In the genomic region with DNA sequence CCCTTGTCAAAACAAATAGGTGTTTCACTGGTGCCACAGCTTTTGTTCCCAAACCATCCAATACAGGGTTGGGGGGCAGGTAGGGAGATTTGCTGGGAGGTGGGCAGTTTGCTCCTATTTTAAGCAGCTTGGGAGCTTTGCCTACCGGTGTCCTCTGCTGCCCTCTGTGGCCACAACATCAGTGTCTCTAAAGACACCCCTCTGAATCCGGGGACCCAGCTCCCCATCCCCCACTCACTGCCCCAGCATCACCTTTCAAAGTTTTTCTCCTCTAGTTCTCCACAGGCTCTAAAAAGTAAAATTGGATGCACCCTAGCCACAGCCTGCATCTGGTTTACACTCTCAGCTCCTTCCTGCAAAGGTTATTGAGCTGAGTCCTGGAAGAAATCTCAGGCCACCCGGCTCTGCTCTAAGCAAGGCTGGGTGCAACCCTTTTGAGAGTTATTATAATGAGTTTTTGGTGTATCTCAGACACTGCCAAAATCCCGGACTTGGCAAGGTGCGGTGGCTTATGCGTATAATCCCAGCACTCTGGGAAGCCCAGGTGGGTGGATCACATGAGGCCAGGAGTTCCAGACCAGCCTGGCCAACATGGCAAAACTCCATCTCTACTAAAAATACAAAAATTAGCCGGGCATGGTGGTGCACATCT, we compare ENCODE assay signal across 8 cellular contexts. TPM values are rescaled to one million over a fixed set of nuclear protein-coding genes. Genes with fewer than 3 reads are reported as not detected.
DNase-seq lines count a peak whose midpoint lies in the region; ATAC-seq, FAIRE-seq and TF ChIP-seq lines count a peak whose summit lies in the region.

No MANE protein-coding gene starts in this region.

- in situ Hi-C loops in SK-MEL-5 (cut with HindIII; ENCODE audit: low pct_unique_long_range_greater_than_20kb, low sequenced_read_pairs) = no loop called here

- TF ChIP-seq POLR2A in H54 (IDR thresholded peaks at IDR 0.05; ENCODE audit: low read depth, low read length) = no peak

- ATAC-seq in GM19463 (IDR thresholded peaks at IDR 0.05; ENCODE audit: unreplicated experiment) = no peak
- no peak for ATAC-seq in HG03378 (IDR thresholded peaks at IDR 0.05; ENCODE audit: unreplicated experiment)

- DNase-seq in stimulated activated CD4-positive, alpha-beta T cell treated with anti-CD3 and anti-CD28 coated beads, Interleukin-4, amount 100 ng/mL, for 1 hour = peak; percentile 20
- DNase-seq in stimulated activated CD4-positive, alpha-beta T cell treated with anti-CD3 and anti-CD28 coated beads, Interleukin-2, amount 100 ng/mL, for 48 hours = no peak
- DNase-seq in SK-MEL-5 (ENCODE audit: low read depth, low spot score) (peak; percentile 42), fibroblast of gingiva (ENCODE audit: low read depth) (peak; percentile 14), H54 (ENCODE audit: insufficient read length, low spot score) (no peak), T-helper 9 cell (no peak)

- FAIRE-seq in H54 (lab: Jason Lieb, UNC) = no peak

RNA-seq across cellular contexts. Expression of a gene that starts 2.9 kb away (rescaled TPM):
- 2.6 and 3.9 TPM in 2 replicates for total RNA-seq in SK-MEL-5 (2014; rRNA removed; shearing (Covaris generic))
- polyA plus RNA-seq in SK-MEL-5 (2015; cell fraction: cytosol; rRNA removed) = 8.6 and 16.5 TPM in 2 replicates
- polyA plus RNA-seq in SK-MEL-5 (2015; cell fraction: nucleus; rRNA removed) = 4.7 and 6.1 TPM in 2 replicates

Comparison
In these comparisons a context has a peak if more than half of its experiments do, and no peak if none do; other contexts are left out.
1. DNase-seq: peak in stimulated activated CD4-positive, alpha-beta T cell treated with anti-CD3 and anti-CD28 coated beads, Interleukin-4, amount 100 ng/mL, for 1 hour (single experiment), SK-MEL-5 (single experiment) and fibroblast of gingiva (single experiment); none in stimulated activated CD4-positive, alpha-beta T cell treated with anti-CD3 and anti-CD28 coated beads, Interleukin-2, amount 100 ng/mL, for 48 hours (0 of 2), H54 (single experiment) and T-helper 9 cell (single experiment).